Comparison of ENCODE assay signal across 16 cellular contexts in genomic region chr12:131720241-131720640, GRCh38. TPM values are rescaled to one million over a fixed set of nuclear protein-coding genes. Genes with fewer than 3 reads are reported as not detected.
DNase-seq lines count a peak whose midpoint lies in the region; ATAC-seq and TF ChIP-seq lines count a peak whose summit lies in the region.
"Had no signal": no experiment of that assay in that cellular context is flagged by ENCODE, and none has a peak within 500 bp of the region (broad histone marks: within the 10 kb centered on the region; RNA-seq: fewer than 3 reads in every experiment).

No MANE protein-coding gene starts in this region.

- no peaks in the 10 kb centered on the region for H3K9me2 ChIP-seq in HCT116 (ENCODE audit: insufficient read depth)

- H3K27ac ChIP-seq in HCT116 (ENCODE audit: low read depth, low read length): peak overlapping the region; percentile 42; the same call in 1 of the 2 replicates
- peak overlapping the region; percentile 53 for H3K27ac ChIP-seq in brain microvascular endothelial cell
- no peak overlapping the region for H3K27ac ChIP-seq in trophoblast cell (ENCODE audit: low read depth, low read length)
- H3K27ac ChIP-seq in right lobe of liver: no peak overlapping the region
- H3K27ac ChIP-seq: HL-60, PC-9 had no signal

- H3K4me2 ChIP-seq in HCT116 (ENCODE audit: low read length) (no peak overlapping the region), trophoblast cell (ENCODE audit: low read length) (no peak overlapping the region)
- H3K4me2 ChIP-seq: PC-9 had no signal

- peak overlapping the region; percentile 60 for H4K91ac ChIP-seq in trophoblast cell (ENCODE audit: low read depth, low read length)

- ATAC-seq in HCT116 (no peak), right lobe of liver (no peak), HG03039 (IDR thresholded peaks at IDR 0.05; ENCODE audit: unreplicated experiment) (no peak)

- intact Hi-C loops in HCT116 (cut with micrococcal nuclease): no loop called here
- intact Hi-C loops in right lobe of liver (cut with DNase I): no loop called here

- H2AK5ac ChIP-seq in trophoblast cell (ENCODE audit: low read length): no peak overlapping the region

- in situ Hi-C loops in brain microvascular endothelial cell (cut with HindIII; ENCODE audit: low pct_ligation_motif_present, low sequenced_read_pairs): no loop called here

- POLR2A ChIA-PET in HCT116 (lab: Charles Lee): no interaction called here

- H4K12ac ChIP-seq in trophoblast cell (ENCODE audit: low read depth, low read length): no peak overlapping the region

- WGBS in trophoblast cell (ENCODE audit: extremely low coverage, insufficient coverage, insufficient read length): no CpG with 5 or more reads among the region's 8 CpGs
- 91% methylated on average over 8 of the region's 8 CpGs for WGBS in right lobe of liver (ENCODE audit: insufficient coverage, low coverage, low lambda C conversion rate, missing lambda C conversion rate)

- RAD21 ChIA-PET in HCT116 (lab: Charles Lee; ENCODE audit: low non-redundant PET in 1 of 2, low total read pairs in 2 of 2, uncharacterized antibody in 2 of 2, unreplicated experiment in 2 of 2): no interaction called here

- H3K4me3 ChIP-seq in HCT116 (replicated peaks in 1 of 2; ENCODE audit: low read depth in 1 of 2, low read length in 2 of 2) (no peak overlapping the region), LNCaP clone FGC (ENCODE audit: low read depth, low read length) (no peak overlapping the region), brain microvascular endothelial cell (ENCODE audit: low read depth, low read length) (no peak overlapping the region), trophoblast cell (ENCODE audit: low read depth, low read length) (no peak overlapping the region), right lobe of liver (no peak overlapping the region)
- H3K4me3 ChIP-seq: PC-9 had no signal

- peaks cover 8% of the 10 kb centered on the region; the same call in 1 of the 2 replicates for H4K20me1 ChIP-seq in HCT116 (ENCODE audit: insufficient read depth)

- H3K9ac ChIP-seq in HCT116 (ENCODE audit: low read length): no peak overlapping the region
- H3K9ac ChIP-seq in trophoblast cell (ENCODE audit: low read length): no peak overlapping the region

- peak overlapping the region; percentile 70 for H4K8ac ChIP-seq in trophoblast cell (ENCODE audit: low read depth, low read length)

- H3K9me3 ChIP-seq in HCT116 (ENCODE audit: control insufficient read depth in 1 of 2, insufficient read depth in 1 of 2, low read depth in 1 of 2, low read length in 2 of 2) (no peaks in the 10 kb centered on the region), trophoblast cell (ENCODE audit: insufficient read depth, low read depth, low read length) (no peaks in the 10 kb centered on the region), right lobe of liver (no peaks in the 10 kb centered on the region)
- H3K9me3 ChIP-seq: Caco-2 had no signal

- CTCF ChIA-PET in HCT116 (lab: Charles Lee): no interaction called here

- H3K27me3 ChIP-seq in HCT116 (ENCODE audit: insufficient read depth, low read length): no peaks in the 10 kb centered on the region
- H3K27me3 ChIP-seq in brain microvascular endothelial cell (replicated peaks): no peaks in the 10 kb centered on the region
- no peaks in the 10 kb centered on the region for H3K27me3 ChIP-seq in trophoblast cell (ENCODE audit: insufficient read depth, low read length)
- no peaks in the 10 kb centered on the region for H3K27me3 ChIP-seq in right lobe of liver

- no peak for TF ChIP-seq RAD21 in HCT116 (IDR thresholded peaks at IDR 0.05; ENCODE audit: low read depth)

- H3K18ac ChIP-seq in trophoblast cell (ENCODE audit: low read length): no peak overlapping the region

- no peak overlapping the region for H2BK12ac ChIP-seq in trophoblast cell (ENCODE audit: low read length)

- H2BK120ac ChIP-seq in trophoblast cell (ENCODE audit: insufficient read depth, low read length, poor library complexity): peak overlapping the region; percentile 82

- H3K79me2 ChIP-seq in HCT116 (ENCODE audit: insufficient read depth, low read length): peaks cover 97% of the 10 kb centered on the region
- no peaks in the 10 kb centered on the region for H3K79me2 ChIP-seq in trophoblast cell (ENCODE audit: control insufficient read depth, insufficient read depth, low read length, poor library complexity)

- H2BK5ac ChIP-seq in trophoblast cell (ENCODE audit: low read depth, low read length, poor library complexity): no peak overlapping the region

- H3K36me3 ChIP-seq in HCT116 (ENCODE audit: control insufficient read depth in 1 of 2, insufficient read depth in 2 of 2, low read length in 2 of 2) (peaks cover 56 to 72% of the 10 kb centered on the region in 2 experiments), brain microvascular endothelial cell (replicated peaks) (peaks cover 55% of the 10 kb centered on the region), trophoblast cell (ENCODE audit: control insufficient read depth in 1 of 2, insufficient read depth in 2 of 2, low read length in 2 of 2) (peaks cover 26 to 45% of the 10 kb centered on the region in 2 experiments), right lobe of liver (peaks cover 5 to 77% (median 33%) of the 10 kb centered on the region in 4 donors)

- H2AFZ ChIP-seq in HCT116 (ENCODE audit: low read depth, low read length, poor library complexity, severe bottlenecking) (no peak overlapping the region), trophoblast cell (ENCODE audit: insufficient read depth, low read length, poor library complexity) (no peak overlapping the region)
- H2AFZ ChIP-seq: PC-9 had no signal

- H3K14ac ChIP-seq in trophoblast cell (ENCODE audit: low read length): no peak overlapping the region

- DNase-seq in HCT116 (ENCODE audit: low read depth, low spot score) (no peak), LNCaP clone FGC (ENCODE audit: low read depth) (peak; percentile 58), brain microvascular endothelial cell (no peak), trophoblast cell (no peak), right lobe of liver (no peak)
- no peak for DNase-seq in NK-92 treated with Interleukin-12 subunit alpha and Interleukin-12 subunit beta, amount 100 ng/mL, for 24 hours (lab: John Stamatoyannopoulos, UW)
- DNase-seq: Caco-2; CD4-positive, CD25-positive, alpha-beta regulatory T cell; EL; NCI-H1417; NCI-H1930; NCI-H446; NCI-H748 treated with DMSO at 0.1 percent for 48 hours; PC-9 had no signal

- H3K79me1 ChIP-seq in trophoblast cell (ENCODE audit: low read length): no peaks in the 10 kb centered on the region

- no peak for TF ChIP-seq POLR2A in HCT116 (IDR thresholded peaks at IDR 0.05; ENCODE audit: borderline replicate concordance, extremely low read depth, insufficient read depth, insufficient read length)
- TF ChIP-seq POLR2A in right lobe of liver (IDR thresholded peaks at IDR 0.05): no peak

- BruUV-seq in HCT116 (replicated peaks; lab: Mats Ljungman, UMichigan): no TSS peak

- H3K4me1 ChIP-seq in HCT116 (ENCODE audit: control insufficient read depth in 1 of 2, insufficient read depth in 2 of 2, low read length in 2 of 2) (no peaks in the 10 kb centered on the region), trophoblast cell (ENCODE audit: control insufficient read depth in 1 of 2, insufficient read depth in 2 of 2, low read length in 2 of 2) (no peaks in the 10 kb centered on the region), right lobe of liver (no peaks in the 10 kb centered on the region)
- H3K4me1 ChIP-seq: Caco-2 had no signal

- no peak overlapping the region for H3K23ac ChIP-seq in trophoblast cell (ENCODE audit: low read length)

- TF ChIP-seq CTCF in HCT116 (IDR thresholded peaks at IDR 0.05 in 2 of 3, conservative IDR thresholded peaks at IDR 0.05 in 1 of 3; ENCODE audit: borderline replicate concordance in 1 of 3, insufficient read depth in 1 of 3, low read depth in 2 of 3, low read length in 2 of 3): no peak
- TF ChIP-seq CTCF in LNCaP clone FGC (IDR thresholded peaks at IDR 0.05; ENCODE audit: control insufficient read depth, extremely low read depth, insufficient read depth): no peak
- TF ChIP-seq CTCF in brain microvascular endothelial cell (IDR thresholded peaks at IDR 0.05; ENCODE audit: low read depth, low read length, missing control alignments): no peak
- no peak for TF ChIP-seq CTCF in right lobe of liver (IDR thresholded peaks at IDR 0.05)

- H3K4ac ChIP-seq in trophoblast cell (ENCODE audit: low read depth, low read length): no peak overlapping the region

TF ChIP-seq in HCT116, 20 proteins besides CTCF, POLR2A, EP300 and RAD21 (continues in another document):
- TF ChIP-seq FOSL1 (IDR thresholded peaks at IDR 0.05; ENCODE audit: low read depth) (no peak), ZFX (IDR thresholded peaks at IDR 0.05) (no peak), ELF1 (IDR thresholded peaks at IDR 0.05; ENCODE audit: borderline replicate concordance, low read depth) (no peak), EZH2phosphoT487 (IDR thresholded peaks at IDR 0.05; ENCODE audit: borderline replicate concordance) (no peak), CEBPB (IDR thresholded peaks at IDR 0.05; ENCODE audit: low read depth) (no peak), ZNF274 (IDR thresholded peaks at IDR 0.05; ENCODE audit: low read depth, low read length) (no peak), SIN3A (IDR thresholded peaks at IDR 0.05; ENCODE audit: low read depth) (no peak), POLR2AphosphoS5 (IDR thresholded peaks at IDR 0.05; ENCODE audit: low read depth, low read length) (no peak), TCF7L2 (IDR thresholded peaks at IDR 0.05; ENCODE audit: borderline replicate concordance, extremely low read depth, insufficient read depth, insufficient read length) (no peak), SRF (IDR thresholded peaks at IDR 0.05; ENCODE audit: low read depth) (no peak)
- TF ChIP-seq, protein P1, sequence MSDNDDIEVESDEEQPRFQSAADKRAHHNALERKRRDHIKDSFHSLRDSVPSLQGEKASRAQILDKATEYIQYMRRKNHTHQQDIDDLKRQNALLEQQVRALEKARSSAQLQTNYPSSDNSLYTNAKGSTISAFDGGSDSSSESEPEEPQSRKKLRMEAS (IDR thresholded peaks at IDR 0.05): no peak

RNA-seq across cellular contexts. Expression of gene SFSWAP, which starts 9.4 kb away (rescaled TPM):
- 50.4 TPM for total RNA-seq in HCT116 (2021; ENCODE audit: unreplicated experiment)
- polyA plus RNA-seq in HCT116 (2012): 30.8 and 38.1 TPM in 2 replicates
- polyA plus RNA-seq in trophoblast cell (2013): 38.0 and 38.5 TPM in 2 replicates
- 10 to 100 TPM in 5 of 6 experiments, 1 to 10 TPM in 1; 9.8 to 20.2 (median 13.1) TPM for total RNA-seq in right lobe of liver

Comparison
In these comparisons a context has a peak if more than half of its experiments do, and no peak if none do; other contexts are left out.
1. H3K27ac ChIP-seq: peak in HCT116 (single experiment) and brain microvascular endothelial cell (single experiment); none in trophoblast cell (single experiment) and right lobe of liver (0 of 3).